Comparison of ENCODE assay signal across 1 cellular context in the genomic region with DNA sequence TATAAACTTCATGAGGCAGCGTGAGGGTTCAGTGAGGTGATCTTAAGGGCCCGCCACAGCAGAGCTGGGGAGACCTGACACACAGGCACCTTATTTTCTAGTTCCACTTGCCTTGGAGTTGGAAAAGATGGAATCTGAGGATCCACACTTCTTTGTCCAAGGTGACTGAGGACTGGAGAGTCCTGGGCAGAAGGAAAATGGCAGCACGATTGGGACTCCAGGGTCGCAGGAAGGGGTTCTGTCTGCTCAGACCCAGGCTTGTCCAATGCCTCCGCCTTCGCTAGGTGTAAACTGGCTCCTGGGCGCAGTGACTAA.
TF ChIP-seq lines count a peak whose summit lies in the region.

No MANE protein-coding gene starts in this region.

TF ChIP-seq in endothelial cell of umbilical vein, 7 proteins besides CTCF, POLR2A, EP300 and RAD21:
- no peak for TF ChIP-seq JUN (IDR thresholded peaks at IDR 0.05; ENCODE audit: borderline replicate concordance, insufficient read depth, insufficient read length, low read depth)
- no peak for TF ChIP-seq MAX (IDR thresholded peaks at IDR 0.05; ENCODE audit: insufficient read depth, insufficient read length)
- no peak for TF ChIP-seq POLR2AphosphoS5 (IDR thresholded peaks at IDR 0.05; ENCODE audit: insufficient read depth, low read depth, low read length)
- no peak for TF ChIP-seq FOS (IDR thresholded peaks at IDR 0.05; ENCODE audit: borderline replicate concordance, insufficient read depth, low read length)
- no peak for TF ChIP-seq GATA2 (IDR thresholded peaks at IDR 0.05; ENCODE audit: insufficient read depth, insufficient read length, low read depth, low read length)
- TF ChIP-seq MYC (IDR thresholded peaks at IDR 0.05; ENCODE audit: low read depth, low read length): no peak
- TF ChIP-seq EZH2 (IDR thresholded peaks at IDR 0.05; ENCODE audit: borderline replicate concordance, low read depth, low read length, severe bottlenecking): no peak
